Comparison of ENCODE assay signal across 8 cellular contexts in genomic region chr1:26431979-26432695, GRCh38. TPM values are rescaled to one million over a fixed set of nuclear protein-coding genes. Genes with fewer than 3 reads are reported as not detected.
A peak's percentile ranks its signal among the peaks of the same experiment; 100 is the strongest.
DNase-seq lines count a peak whose midpoint lies in the region; ATAC-seq and TF ChIP-seq lines count a peak whose summit lies in the region.

Gene DHDDS (plus strand): TSS chr1:26432321. CDS start chr1:26432946, 625 bp downstream.

- POLR2A ChIA-PET in PC-9 (lab: Charles Lee; ENCODE audit: unreplicated experiment), result interaction anchor here (0.5 to 1.0 kb wide), 6 partner anchors 15 to 261 kb away, joined by 3 to 5 read pairs (median 4); no protein-coding TSS in a partner anchor

- peak; percentile 92 for ATAC-seq in GM21619 (IDR thresholded peaks at IDR 0.05; ENCODE audit: unreplicated experiment)

- H3K4me1 ChIP-seq in PC-9 (replicated peaks; ENCODE audit: insufficient read depth) (peaks cover 12% of the 10 kb centered on the region), mucosa of stomach (ENCODE audit: control insufficient read depth, insufficient read depth, low read length) (peaks cover 15% of the 10 kb centered on the region)

- peak within 1 kb of the TSS; percentile 92 for H2AFZ ChIP-seq in PC-9

- H3K79me2 ChIP-seq in PC-9 (ENCODE audit: low read depth), result peaks cover 13% of the 10 kb centered on the region; the same call in 1 of the 2 replicates

- H3K4me2 ChIP-seq in PC-9, result peak within 1 kb of the TSS; percentile 91

- peaks cover 7% of the 10 kb centered on the region; the same call in 1 of the 2 replicates for H3F3A ChIP-seq in PC-9 (ENCODE audit: insufficient read depth, low read depth)

- H3K9me3 ChIP-seq in PC-9 (ENCODE audit: insufficient read depth, low read depth), result no peaks in the 10 kb centered on the region
- no peaks in the 10 kb centered on the region for H3K9me3 ChIP-seq in mucosa of stomach (ENCODE audit: control insufficient read depth, low read length)

- H3K36me3 ChIP-seq in PC-9 (ENCODE audit: low read depth) (no peaks in the 10 kb centered on the region), mucosa of stomach (ENCODE audit: control insufficient read depth, insufficient read depth, low read length) (no peaks in the 10 kb centered on the region)

- BruUV-seq in PC-9 (replicated peaks; lab: Mats Ljungman, UMichigan), result no TSS peak

- H3K27me3 ChIP-seq in PC-9 (ENCODE audit: insufficient read depth, low read depth), result no peaks in the 10 kb centered on the region
- no peaks in the 10 kb centered on the region for H3K27me3 ChIP-seq in mucosa of stomach (ENCODE audit: control insufficient read depth, insufficient read depth, low read length)

- peak within 1 kb of the TSS; percentile 100 for H3K4me3 ChIP-seq in Jurkat, Clone E6-1 (ENCODE audit: low read length)
- H3K4me3 ChIP-seq in PC-9, result peak within 1 kb of the TSS; percentile 90
- H3K4me3 ChIP-seq in mucosa of stomach (ENCODE audit: low read length), result peak within 1 kb of the TSS; percentile 64

- DNase-seq in DMS153 (lab: John Stamatoyannopoulos, UW), result peak; percentile 99
- peak; percentile 95 for DNase-seq in Jurkat, Clone E6-1 (ENCODE audit: low read depth, low spot score)
- DNase-seq in PC-9, result peak; percentile 85 to 98
- DNase-seq in activated T-cell treated with anti-CD3 and anti-CD28 coated beads, Interleukin-2, amount 50 U/mL, for 1 hour, result peak; percentile 99
- peak; percentile 88 for DNase-seq in epithelial cell of prostate (ENCODE audit: low read depth, low spot score)
- DNase-seq in stimulated activated CD8-positive, alpha-beta memory T cell treated with anti-CD3 and anti-CD28 coated beads, Interleukin-7, amount 100 ng/mL, for 1 hour (ENCODE audit: low read depth in 2 of 2), result peak; percentile 98

- H4K20me1 ChIP-seq in PC-9 (ENCODE audit: insufficient read depth), result no peaks in the 10 kb centered on the region

- intact Hi-C loops in PC-9 (cut with micrococcal nuclease; ENCODE audit: unreplicated experiment), result loop anchor here (1.0 kb wide), 1 partner anchor 40 kb away; the partner anchor contains the start of gene HMGN2

- H3K27ac ChIP-seq in PC-9 (peak within 1 kb of the TSS; percentile 75), epithelial cell of prostate (peak within 1 kb of the TSS; percentile 69)

- no peak for TF ChIP-seq CTCF in PC-9 (conservative IDR thresholded peaks at IDR 0.05)

- CTCF ChIA-PET in PC-9 (lab: Charles Lee), result interaction anchor here (0.5 to 1.1 kb wide), 3 partner anchors 15 to 802 kb away, joined by 3 to 9 read pairs (median 3); partner anchors contain the start of gene PAFAH2

- no peaks in the 10 kb centered on the region for H3K9me2 ChIP-seq in PC-9 (ENCODE audit: insufficient read depth)

- peak within 1 kb of the TSS; percentile 69 for H3K9ac ChIP-seq in mucosa of stomach (ENCODE audit: low read length)

RNA-seq across cellular contexts. Expression of gene DHDDS, which starts in this region (rescaled TPM):
- 31.5 TPM for polyA plus RNA-seq in Jurkat, Clone E6-1 (2012; ENCODE audit: insufficient read depth, insufficient read length)
- 35.4 and 41.4 TPM in 2 replicates for total RNA-seq in PC-9 (2021)

Comparison
In these comparisons a context has a peak if more than half of its experiments do, and no peak if none do; other contexts are left out.
1. Peak in every context shown above with its lines: DNase-seq, ATAC-seq, H3K4me3 ChIP-seq and H3K27ac ChIP-seq.